In genomic region chr4:74402692-74403460, GRCh38 we compare ENCODE assay signal across 11 cellular contexts. TPM values are rescaled to one million over a fixed set of nuclear protein-coding genes. Genes with fewer than 3 reads are reported as not detected.
DNase-seq lines count a peak whose midpoint lies in the region; ATAC-seq, FAIRE-seq and TF ChIP-seq lines count a peak whose summit lies in the region.
"Had no signal": no experiment of that assay in that cellular context is flagged by ENCODE, and none has a peak within 500 bp of the region (broad histone marks: within the 10 kb centered on the region; RNA-seq: fewer than 3 reads in every experiment).

No MANE protein-coding gene starts in this region.

- ATAC-seq in GM21423 (IDR thresholded peaks at IDR 0.05; ENCODE audit: unreplicated experiment) (peak; percentile 97), HG03066 (IDR thresholded peaks at IDR 0.05; ENCODE audit: low read depth, unreplicated experiment) (peak; percentile 96)
- ATAC-seq in activated naive CD4-positive, alpha-beta T cell treated with anti-CD3 and anti-CD28 coated beads, Interleukin-2, amount 50 U/mL, for 72 hours = no peak
- ATAC-seq: gastroesophageal sphincter had no signal

- in situ Hi-C loops in GM13976 (cut with MboI; ENCODE audit: low sequenced_read_pairs, unreplicated experiment) = no loop called here

- H3K9me3 Mint-ChIP-seq in activated naive CD4-positive, alpha-beta T cell treated with anti-CD3 and anti-CD28 coated beads, Interleukin-2, amount 50 U/mL, for 72 hours = no peaks in the 10 kb centered on the region

- FAIRE-seq in GM18507 (lab: Jason Lieb, UNC) = peak; percentile 64

- H3K27ac Mint-ChIP-seq in activated naive CD4-positive, alpha-beta T cell treated with anti-CD3 and anti-CD28 coated beads, Interleukin-2, amount 50 U/mL, for 72 hours = no peak overlapping the region

- no peak for DNase-seq in GM18507 (ENCODE audit: extremely low spot score, insufficient read length, low read depth)
- peak; percentile 39 for DNase-seq in OCI-M2 (lab: John Stamatoyannopoulos, UW; ENCODE audit: unreplicated experiment)
- DNase-seq in NCI-H2227 treated with DMSO at 0.1 percent for 48 hours (lab: John Stamatoyannopoulos, UW) = no peak
- DNase-seq in GM13976 (ENCODE audit: low spot score) = no peak
- no peak for DNase-seq in activated naive CD4-positive, alpha-beta T cell treated with anti-CD3 and anti-CD28 coated beads, Interleukin-2, amount 50 U/mL, for 72 hours (ENCODE audit: low spot score in 2 of 2)
- no peak for DNase-seq in NCI-H82 treated with DMSO at 0.1 percent for 48 hours (lab: John Stamatoyannopoulos, UW; ENCODE audit: unreplicated experiment)
- DNase-seq: substantia nigra had no signal

- no peak for TF ChIP-seq CTCF in GM13976 (IDR thresholded peaks at IDR 0.05; ENCODE audit: borderline replicate concordance, control extremely low read depth, extremely low read depth, insufficient read depth, missing control alignments)

- peaks cover 0 to 6% of the 10 kb centered on the region in 2 donors for H3K36me3 Mint-ChIP-seq in activated naive CD4-positive, alpha-beta T cell treated with anti-CD3 and anti-CD28 coated beads, Interleukin-2, amount 50 U/mL, for 72 hours

RNA-seq across cellular contexts. Expression of gene EREG, which starts 37.9 kb away (rescaled TPM):
- total RNA-seq in activated naive CD4-positive, alpha-beta T cell treated with anti-CD3 and anti-CD28 coated beads, Interleukin-2, amount 50 U/mL, for 72 hours = under 1 TPM in 1 of 2 donors, not detected in 1; 0.07 TPM
- total RNA-seq: cardiac muscle cell had no signal

RNA-seq across cellular contexts. Expression of gene AREG, which starts 42.1 kb away (rescaled TPM):
- 1 to 10 TPM in 1 of 2 donors, under 1 TPM in 1; 0.49 to 2.1 TPM for total RNA-seq in activated naive CD4-positive, alpha-beta T cell treated with anti-CD3 and anti-CD28 coated beads, Interleukin-2, amount 50 U/mL, for 72 hours
- total RNA-seq: cardiac muscle cell had no signal

Comparison
In these comparisons a context has a peak if more than half of its experiments do, and no peak if none do; other contexts are left out.
1. ATAC-seq: peak in GM21423 (single experiment) and HG03066 (single experiment); none in activated naive CD4-positive, alpha-beta T cell treated with anti-CD3 and anti-CD28 coated beads, Interleukin-2, amount 50 U/mL, for 72 hours (0 of 2).